ENCODE assay signal across 8 cellular contexts in genomic region chr7:65081656-65082055, GRCh38.
DNase-seq lines count a peak whose midpoint lies in the region; ATAC-seq and TF ChIP-seq lines count a peak whose summit lies in the region.
"Not testable (repeated sequence)": the region's sequence is repeated elsewhere in the genome, so short reads cannot be mapped to it uniquely, and the experiment has no call there.

No MANE protein-coding gene starts in this region.

- not testable (repeated sequence) for H2AFZ ChIP-seq in H9 (ENCODE audit: low read length)
- H2AFZ ChIP-seq in neural progenitor cell (replicated peaks) = peak overlapping the region; percentile 61

- H3K9ac ChIP-seq in H9 (ENCODE audit: extremely low read depth, insufficient read length, low read length); neural progenitor cell: not testable (repeated sequence)

- H4K20me1 ChIP-seq in H9 (ENCODE audit: control insufficient read depth, insufficient read depth, insufficient read length); neural progenitor cell (ENCODE audit: low read depth): not testable (repeated sequence)

- not testable (repeated sequence) for ATAC-seq in RWPE2 (ENCODE audit: low read depth)

- H3K79me2 ChIP-seq in H9 (ENCODE audit: insufficient read depth, low read length) = not testable (repeated sequence)
- H3K79me2 ChIP-seq in neural progenitor cell (ENCODE audit: low read depth) = peaks cover 14% of the 10 kb centered on the region

- peak overlapping the region in 1 of 3 experiments; percentile 90; a peak in 1 of 7 replicates for H3K27ac Mint-ChIP-seq in H9
- H3K27ac Mint-ChIP-seq in activated naive CD8-positive, alpha-beta T cell = peak overlapping the region; percentile 80
- peak overlapping the region; percentile 88 to 93 (median 91) for H3K27ac Mint-ChIP-seq in immature natural killer cell
- not testable (repeated sequence) for H3K27ac Mint-ChIP-seq in neural progenitor cell; stimulated activated naive CD8-positive, alpha-beta T cell treated with anti-CD3 and anti-CD28 coated beads, Interleukin-15, Interleukin-2, amounts not matched to agents 100 ng/mL and 50 ng/mL, for 24 hours

- not testable (repeated sequence) for H2BK20ac ChIP-seq in H9 (ENCODE audit: low read depth, low read length, poor library complexity, severe bottlenecking)

- not testable (repeated sequence) for H3K56ac ChIP-seq in H9 (ENCODE audit: insufficient read length, low read depth, low read length)

- H4K5ac ChIP-seq in H9 (ENCODE audit: insufficient read length, low read depth, low read length) = not testable (repeated sequence)

- not testable (repeated sequence) for H3K4me1 ChIP-seq in H9 (ENCODE audit: insufficient read depth, low read length); RWPE2 (ENCODE audit: insufficient read depth, poor library complexity, severe bottlenecking); neural progenitor cell

- not testable (repeated sequence) for TF ChIP-seq CTCF in AG04450 (IDR thresholded peaks at IDR 0.05; ENCODE audit: low read depth, low read length); H9 (conservative IDR thresholded peaks at IDR 0.05); RWPE2 (IDR thresholded peaks at IDR 0.05; ENCODE audit: poor library complexity, severe bottlenecking); dorsolateral prefrontal cortex (IDR thresholded peaks at IDR 0.05 in 54 of 56, conservative IDR thresholded peaks at IDR 0.05 in 2 of 56; ENCODE audit: low read depth in 1 of 56, partially characterized antibody in 56 of 56); neural progenitor cell (IDR thresholded peaks at IDR 0.05)

- WGBS in H9 (ENCODE audit: extremely low coverage, insufficient read length, low lambda C conversion rate) = no CpG with 5 or more reads among the region's 19 CpGs

- H3K27ac ChIP-seq in AG04450 (ENCODE audit: low read depth, low read length); H9 (ENCODE audit: insufficient read length, low read depth, low read length); RWPE2 (ENCODE audit: poor library complexity, severe bottlenecking); neural progenitor cell: not testable (repeated sequence)
- peak overlapping the region in 54 of 59 donors; percentile 56 to 93 (median 86) for H3K27ac ChIP-seq in dorsolateral prefrontal cortex

- not testable (repeated sequence) for H3K18ac ChIP-seq in H9 (ENCODE audit: insufficient read length, low read depth, low read length)

- intact Hi-C loops in dorsolateral prefrontal cortex (cut with DNase I) = not testable (repeated sequence)

- H3K27me3 Mint-ChIP-seq in H9 (ENCODE audit: low read depth); activated naive CD8-positive, alpha-beta T cell; immature natural killer cell (ENCODE audit: low read depth in 3 of 3); neural progenitor cell (ENCODE audit: insufficient read depth, low read depth); stimulated activated naive CD8-positive, alpha-beta T cell treated with anti-CD3 and anti-CD28 coated beads, Interleukin-15, Interleukin-2, amounts not matched to agents 100 ng/mL and 50 ng/mL, for 24 hours: not testable (repeated sequence)

- not testable (repeated sequence) for H2AK5ac ChIP-seq in H9 (ENCODE audit: insufficient read length, low read length)

- H2BK5ac ChIP-seq in H9 (ENCODE audit: insufficient read length, low read length) = not testable (repeated sequence)

- H3K4me3 ChIP-seq in AG04450 (ENCODE audit: low read depth, low read length) (peak overlapping the region; percentile 88), RWPE2 (ENCODE audit: severe bottlenecking) (peak overlapping the region; percentile 54), dorsolateral prefrontal cortex (peak overlapping the region; percentile 56 to 98 (median 82)), neural progenitor cell (peak overlapping the region; percentile 89)

- not testable (repeated sequence) for H3K27me3 ChIP-seq in AG04450 (ENCODE audit: control insufficient read depth, insufficient read depth, low read length); H9 (ENCODE audit: insufficient read depth, low read length); RWPE2 (ENCODE audit: insufficient read depth, poor library complexity, severe bottlenecking); dorsolateral prefrontal cortex; neural progenitor cell

- H2BK120ac ChIP-seq in H9 (ENCODE audit: low read depth, low read length, poor library complexity, severe bottlenecking) = not testable (repeated sequence)

- not testable (repeated sequence) for H3K9me3 ChIP-seq in AG04450 (ENCODE audit: control insufficient read depth, insufficient read depth, low read length); H9 (ENCODE audit: control insufficient read depth, low read depth, low read length); RWPE2 (ENCODE audit: severe bottlenecking); neural progenitor cell (ENCODE audit: low read depth)

- not testable (repeated sequence) for H3K9me3 Mint-ChIP-seq in H9; activated naive CD8-positive, alpha-beta T cell (ENCODE audit: low read depth); immature natural killer cell; neural progenitor cell; stimulated activated naive CD8-positive, alpha-beta T cell treated with anti-CD3 and anti-CD28 coated beads, Interleukin-15, Interleukin-2, amounts not matched to agents 100 ng/mL and 50 ng/mL, for 24 hours

- CTCF ChIA-PET in AG04450 (lab: Charles Lee) = not testable (repeated sequence)

- H3K23ac ChIP-seq in H9 (ENCODE audit: insufficient read length, low read depth, low read length) = not testable (repeated sequence)

- not testable (repeated sequence) for H4K8ac ChIP-seq in H9 (replicated peaks; ENCODE audit: insufficient read length, low read depth, low read length)

- H3K36me3 Mint-ChIP-seq in H9 (ENCODE audit: insufficient read depth in 1 of 3, low read depth in 3 of 3); activated naive CD8-positive, alpha-beta T cell; immature natural killer cell; neural progenitor cell; stimulated activated naive CD8-positive, alpha-beta T cell treated with anti-CD3 and anti-CD28 coated beads, Interleukin-15, Interleukin-2, amounts not matched to agents 100 ng/mL and 50 ng/mL, for 24 hours (ENCODE audit: low read depth): not testable (repeated sequence)

- H4K91ac ChIP-seq in H9 (ENCODE audit: insufficient read length, low read depth, low read length) = not testable (repeated sequence)

- H3K4me3 Mint-ChIP-seq in H9 (peak overlapping the region; percentile 84 to 87), immature natural killer cell (peak overlapping the region; percentile 88 to 93 (median 91)), neural progenitor cell (peak overlapping the region; percentile 88)
- peak overlapping the region; percentile 86 for H3K4me3 Mint-ChIP-seq in activated naive CD8-positive, alpha-beta T cell
- H3K4me3 Mint-ChIP-seq in stimulated activated naive CD8-positive, alpha-beta T cell treated with anti-CD3 and anti-CD28 coated beads, Interleukin-15, Interleukin-2, amounts not matched to agents 100 ng/mL and 50 ng/mL, for 24 hours = peak overlapping the region; percentile 89

- H3K4ac ChIP-seq in H9 (ENCODE audit: low read depth, low read length) = not testable (repeated sequence)

- H3K79me1 ChIP-seq in H9 (ENCODE audit: insufficient read depth, low read depth, low read length, poor library complexity, severe bottlenecking) = not testable (repeated sequence)

- H3K36me3 ChIP-seq in RWPE2 (ENCODE audit: low read depth); neural progenitor cell: not testable (repeated sequence)

- H3K4me1 Mint-ChIP-seq in H9; activated naive CD8-positive, alpha-beta T cell (ENCODE audit: low read depth); immature natural killer cell; neural progenitor cell; stimulated activated naive CD8-positive, alpha-beta T cell treated with anti-CD3 and anti-CD28 coated beads, Interleukin-15, Interleukin-2, amounts not matched to agents 100 ng/mL and 50 ng/mL, for 24 hours (ENCODE audit: low read depth): not testable (repeated sequence)

- not testable (repeated sequence) for H2BK12ac ChIP-seq in H9 (ENCODE audit: insufficient read length, low read depth, low read length)

- H3F3A ChIP-seq in neural progenitor cell (ENCODE audit: low read depth) = not testable (repeated sequence)

- not testable (repeated sequence) for H3K23me2 ChIP-seq in H9 (ENCODE audit: insufficient read length, low read depth, low read length, poor library complexity, severe bottlenecking)

- H3K14ac ChIP-seq in H9 (ENCODE audit: insufficient read depth, low read length) = not testable (repeated sequence)

- not testable (repeated sequence) for H2BK15ac ChIP-seq in H9 (ENCODE audit: low read depth, low read length)

- not testable (repeated sequence) for H3T11ph ChIP-seq in H9 (ENCODE audit: low read length)

- not testable (repeated sequence) for DNase-seq in AG04450 (ENCODE audit: low read depth, low spot score); H9; RWPE2 (ENCODE audit: low spot score); dorsolateral prefrontal cortex; immature natural killer cell; neural progenitor cell (ENCODE audit: low spot score)

- POLR2A ChIA-PET in AG04450 (lab: Yijun Ruan, JAX) = interaction anchor here (0.7 kb wide), 1 partner anchor 75 kb away, joined by 3 read pairs; the partner anchor contains the start of gene ERV3-1

- H3K4me2 ChIP-seq in H9 (ENCODE audit: insufficient read depth, insufficient read length, low read length) (peak overlapping the region; percentile 14), neural progenitor cell (peak overlapping the region; percentile 73)
